Comparison of ENCODE assay signal across 16 cellular contexts in genomic region chr2:134009440-134009839, GRCh38.
A peak's percentile ranks its signal among the peaks of the same experiment; 100 is the strongest.
DNase-seq lines count a peak whose midpoint lies in the region; ATAC-seq and TF ChIP-seq lines count a peak whose summit lies in the region.
"Had no signal": no experiment of that assay in that cellular context is flagged by ENCODE, and none has a peak within 500 bp of the region (broad histone marks: within the 10 kb centered on the region; RNA-seq: fewer than 3 reads in every experiment).

No MANE protein-coding gene starts in this region.

- H2BK5ac ChIP-seq in mesendoderm (ENCODE audit: low read length), result no peak overlapping the region

- H3K79me1 ChIP-seq in mesendoderm (ENCODE audit: low read length), result no peaks in the 10 kb centered on the region

- H3K36me3 ChIP-seq in GM23338 (ENCODE audit: insufficient read depth), result no peaks in the 10 kb centered on the region
- H3K36me3 ChIP-seq in mesendoderm (ENCODE audit: control insufficient read depth, insufficient read depth, low read length), result no peaks in the 10 kb centered on the region
- H3K36me3 ChIP-seq in SK-N-SH (replicated peaks in 1 of 2; ENCODE audit: control insufficient read depth in 1 of 2, insufficient read depth in 2 of 2, low read length in 1 of 2), result no peaks in the 10 kb centered on the region
- H3K36me3 ChIP-seq: BLaER1 had no signal

- no peak overlapping the region for H2BK15ac ChIP-seq in mesendoderm (replicated peaks; ENCODE audit: low read depth)

- H2BK120ac ChIP-seq in mesendoderm (ENCODE audit: low read depth, low read length), result no peak overlapping the region

- no peaks in the 10 kb centered on the region for H3K79me2 ChIP-seq in GM23338 (replicated peaks; ENCODE audit: insufficient read depth)
- H3K79me2 ChIP-seq in mesendoderm (ENCODE audit: control insufficient read depth, insufficient read depth, low read length), result no peaks in the 10 kb centered on the region
- no peaks in the 10 kb centered on the region for H3K79me2 ChIP-seq in SK-N-SH (ENCODE audit: insufficient read depth)

- TF ChIP-seq CTCF in GM23338 (conservative IDR thresholded peaks at IDR 0.05; ENCODE audit: low read depth in 2 of 2) (no peak), WTC11 (IDR thresholded peaks at IDR 0.05) (no peak), SK-N-SH (IDR thresholded peaks at IDR 0.05) (no peak)

- H3K9me3 Mint-ChIP-seq in GM23338 (no peaks in the 10 kb centered on the region), WTC11 (no peaks in the 10 kb centered on the region)
- H3K9me3 Mint-ChIP-seq: CD4-positive, alpha-beta memory T cell had no signal

- ATAC-seq in GM23338, result peak; percentile 63
- peak; percentile 69 for ATAC-seq in WTC11
- ATAC-seq in GM21786 (IDR thresholded peaks at IDR 0.05; ENCODE audit: unreplicated experiment), result no peak
- ATAC-seq: GM12878 had no signal

- H3K56ac ChIP-seq in mesendoderm (ENCODE audit: low read length), result no peak overlapping the region

- H2AFZ ChIP-seq in GM23338, result no peak overlapping the region
- no peak overlapping the region for H2AFZ ChIP-seq in SK-N-SH (ENCODE audit: low read depth)

- POLR2A ChIA-PET in WTC11 (lab: Charles Lee), result no interaction called here
- POLR2A ChIA-PET in SK-N-SH (lab: Yijun Ruan, JAX), result no interaction called here

- WGBS in mesendoderm (ENCODE audit: extremely low coverage, insufficient coverage, low lambda C conversion rate), result no CpG with 5 or more reads among the region's 8 CpGs
- 57% methylated on average over 6 of the region's 8 CpGs for WGBS in SK-N-SH (ENCODE audit: low lambda C conversion rate)

- no peaks in the 10 kb centered on the region for H3K36me3 Mint-ChIP-seq in GM23338 (ENCODE audit: low read depth)
- H3K36me3 Mint-ChIP-seq in WTC11, result no peaks in the 10 kb centered on the region
- H3K36me3 Mint-ChIP-seq: CD14-positive monocyte; CD4-positive, alpha-beta memory T cell had no signal

- H3K4me1 Mint-ChIP-seq in GM23338 (no peaks in the 10 kb centered on the region), WTC11 (peaks cover 8% of the 10 kb centered on the region; the same call in 1 of the 2 replicates)
- H3K4me1 Mint-ChIP-seq: CD14-positive monocyte had no signal

- no peak overlapping the region for H3K27ac Mint-ChIP-seq in GM23338
- no peak overlapping the region for H3K27ac Mint-ChIP-seq in WTC11
- H3K27ac Mint-ChIP-seq: CD14-positive monocyte; CD4-positive, alpha-beta memory T cell had no signal

- H3K4ac ChIP-seq in mesendoderm (ENCODE audit: low read depth, low read length), result no peak overlapping the region

- no peak for TF ChIP-seq EP300 in SK-N-SH (IDR thresholded peaks at IDR 0.05; ENCODE audit: borderline replicate concordance in 1 of 2, low read depth in 1 of 2, low read length in 1 of 2)

- TF ChIP-seq RAD21 in SK-N-SH (IDR thresholded peaks at IDR 0.05; ENCODE audit: low read length), result no peak

- H3K4me1 ChIP-seq in GM23338 (ENCODE audit: insufficient read depth), result no peaks in the 10 kb centered on the region
- no peaks in the 10 kb centered on the region for H3K4me1 ChIP-seq in mesendoderm (ENCODE audit: control insufficient read depth, low read depth, low read length)
- no peaks in the 10 kb centered on the region for H3K4me1 ChIP-seq in SK-N-SH (ENCODE audit: control insufficient read depth in 1 of 2, insufficient read depth in 2 of 2, low read depth in 1 of 2, low read length in 1 of 2)
- H3K4me1 ChIP-seq: BLaER1 had no signal

- H3K9me3 ChIP-seq in SK-N-SH, result no peaks in the 10 kb centered on the region
- H3K9me3 ChIP-seq: BLaER1 had no signal

- in situ Hi-C loops in KBM-7 (cut with MboI; ENCODE audit: low pct_unique_long_range_greater_than_20kb, low sequenced_read_pairs), result no loop called here

- H3F3A ChIP-seq in GM23338 (replicated peaks; ENCODE audit: low read depth), result no peaks in the 10 kb centered on the region
- no peaks in the 10 kb centered on the region for H3F3A ChIP-seq in SK-N-SH (replicated peaks; ENCODE audit: insufficient read depth)

- H3K4me3 ChIP-seq in GM23338, result no peak overlapping the region
- H3K4me3 ChIP-seq in mesendoderm (ENCODE audit: low read length), result no peak overlapping the region
- no peak overlapping the region for H3K4me3 ChIP-seq in SK-N-SH (ENCODE audit: low read depth in 2 of 2, low read length in 1 of 2)
- H3K4me3 ChIP-seq: BLaER1, GM12878 had no signal

- no peak overlapping the region for H3K23ac ChIP-seq in mesendoderm (ENCODE audit: low read length)

- H3K9me2 ChIP-seq in GM23338 (ENCODE audit: insufficient read depth), result peaks cover 10% of the 10 kb centered on the region; the same call in 1 of the 2 replicates
- H3K9me2 ChIP-seq in SK-N-SH, result no peaks in the 10 kb centered on the region

- no peaks in the 10 kb centered on the region for H4K20me1 ChIP-seq in GM23338 (replicated peaks; ENCODE audit: insufficient read depth)
- no peaks in the 10 kb centered on the region for H4K20me1 ChIP-seq in SK-N-SH (ENCODE audit: insufficient read depth)
- H4K20me1 ChIP-seq: BLaER1 had no signal

- no peak overlapping the region for H4K8ac ChIP-seq in mesendoderm (ENCODE audit: low read depth, low read length)

- CTCF ChIA-PET in WTC11 (lab: Charles Lee) (no interaction called here), SK-N-SH (lab: Yijun Ruan, JAX) (interaction anchor here (1.2 kb wide), 1 partner anchor 32 kb away, joined by 3 read pairs; no protein-coding TSS in a partner anchor)

- no peaks in the 10 kb centered on the region for H3K27me3 Mint-ChIP-seq in GM23338 (ENCODE audit: insufficient read depth, low read depth, poor library complexity)
- no peaks in the 10 kb centered on the region for H3K27me3 Mint-ChIP-seq in WTC11 (ENCODE audit: low read depth)

- DNase-seq in GM23338 (ENCODE audit: low spot score), result no peak
- no peak for DNase-seq in WTC11 (ENCODE audit: low spot score)
- DNase-seq in mesendoderm, result peak; percentile 16
- DNase-seq in KBM-7, result no peak
- DNase-seq in SK-N-SH, result no peak
- DNase-seq in activated CD8-positive, alpha-beta memory T cell treated with anti-CD3 and anti-CD28 coated beads, Interleukin-2, amount 50 U/mL, for 4 hours, result no peak
- DNase-seq: 8988T; CD4-positive, alpha-beta memory T cell; DMS153; DMS79; GF-D8; HCEC 1CT had no signal

- H3K4me3 Mint-ChIP-seq in GM23338 (no peak overlapping the region), WTC11 (no peak overlapping the region)
- H3K4me3 Mint-ChIP-seq: CD14-positive monocyte; CD4-positive, alpha-beta memory T cell had no signal

- no peak overlapping the region for H3K18ac ChIP-seq in mesendoderm (ENCODE audit: low read length)

- H2AK5ac ChIP-seq in mesendoderm (ENCODE audit: low read length), result no peak overlapping the region

- H3K4me2 ChIP-seq in GM23338, result no peak overlapping the region
- H3K4me2 ChIP-seq in mesendoderm (ENCODE audit: low read length), result no peak overlapping the region
- H3K4me2 ChIP-seq in SK-N-SH, result no peak overlapping the region
- H3K4me2 ChIP-seq: BLaER1 had no signal

- H3K27me3 ChIP-seq in GM23338 (ENCODE audit: insufficient read depth), result no peaks in the 10 kb centered on the region
- H3K27me3 ChIP-seq in mesendoderm (ENCODE audit: insufficient read depth, low read length, poor library complexity), result no peaks in the 10 kb centered on the region
- H3K27me3 ChIP-seq in SK-N-SH (ENCODE audit: insufficient read depth), result no peaks in the 10 kb centered on the region
- H3K27me3 ChIP-seq: BLaER1 had no signal

- H3K9ac ChIP-seq in mesendoderm (ENCODE audit: low read length), result no peak overlapping the region
- H3K9ac ChIP-seq in SK-N-SH, result no peak overlapping the region
- H3K9ac ChIP-seq: BLaER1 had no signal

- H3K27ac ChIP-seq in GM23338 (ENCODE audit: low read depth) (no peak overlapping the region), mesendoderm (ENCODE audit: low read depth, low read length) (no peak overlapping the region), SK-N-SH (ENCODE audit: low read depth in 2 of 2, low read length in 1 of 2) (no peak overlapping the region)
- H3K27ac ChIP-seq: BLaER1 had no signal

- H4K5ac ChIP-seq in mesendoderm (ENCODE audit: low read length), result no peak overlapping the region

TF ChIP-seq in GM23338, 12 proteins besides CTCF, POLR2A, EP300 and RAD21 (continues in another document):
- TF ChIP-seq STAT1 (IDR thresholded peaks at IDR 0.05; ENCODE audit: unreplicated experiment) (no peak), ZNF331 (CRISPR knock-in tag; IDR thresholded peaks at IDR 0.05; ENCODE audit: low read depth) (no peak), EZH2 (IDR thresholded peaks at IDR 0.05; ENCODE audit: low read depth, unreplicated experiment) (no peak)

TF ChIP-seq in WTC11, 78 proteins besides CTCF, POLR2A, EP300 and RAD21 (continues in another document):
- no peak for TF ChIP-seq JUN (CRISPR knock-in tag; IDR thresholded peaks at IDR 0.05)
- TF ChIP-seq PRRX2 (CRISPR knock-in tag; IDR thresholded peaks at IDR 0.05), result no peak

TF ChIP-seq in SK-N-SH, 30 proteins besides CTCF, POLR2A, EP300 and RAD21:
- no peak for TF ChIP-seq FOXJ3 (CRISPR knock-in tag; IDR thresholded peaks at IDR 0.05)
